In genomic region chr1:17440074-17440826, GRCh38 we compare ENCODE assay signal across 8 cellular contexts. TPM values are rescaled to one million over a fixed set of nuclear protein-coding genes. Genes with fewer than 3 reads are reported as not detected.
DNase-seq lines count a peak whose midpoint lies in the region; ATAC-seq and TF ChIP-seq lines count a peak whose summit lies in the region.

No MANE protein-coding gene starts in this region.

- H3K9ac ChIP-seq in SU-DHL-6 (ENCODE audit: low read length), result peak overlapping the region; percentile 51
- peak overlapping the region; percentile 65 for H3K9ac ChIP-seq in fibroblast of lung (ENCODE audit: insufficient read depth, low read length)

- H3K9me2 ChIP-seq in SU-DHL-6 (replicated peaks; ENCODE audit: insufficient read depth, low read length), result no peaks in the 10 kb centered on the region

- H3K27ac ChIP-seq in SU-DHL-6 (ENCODE audit: low read depth, low read length) (no peak overlapping the region), fibroblast of lung (ENCODE audit: insufficient read depth, low read length) (no peak overlapping the region)

- peaks cover 4% of the 10 kb centered on the region for H3K4me1 ChIP-seq in fibroblast of lung (ENCODE audit: control insufficient read depth, extremely low read depth, insufficient read depth, low read length)

- H3F3A ChIP-seq in SU-DHL-6 (ENCODE audit: insufficient read depth), result peaks cover 7% of the 10 kb centered on the region; the same call in 1 of the 2 replicates

- TF ChIP-seq POLR2A in GM18505 (IDR thresholded peaks at IDR 0.05; ENCODE audit: borderline replicate concordance, extremely low read depth, insufficient read depth, insufficient read length), result no peak

- H3K4me2 ChIP-seq in SU-DHL-6 (ENCODE audit: low read depth, low read length, poor library complexity, severe bottlenecking), result peak overlapping the region; percentile 69
- peak overlapping the region; percentile 90 for H3K4me2 ChIP-seq in fibroblast of lung (ENCODE audit: extremely low read depth, insufficient read depth, low read length)

- H3K27me3 ChIP-seq in SU-DHL-6 (ENCODE audit: low read length) (no peaks in the 10 kb centered on the region), fibroblast of lung (ENCODE audit: control insufficient read depth, insufficient read depth, low read length) (no peaks in the 10 kb centered on the region)

- no peaks in the 10 kb centered on the region for H3K9me3 ChIP-seq in SU-DHL-6 (ENCODE audit: insufficient read depth, low read length)
- no peaks in the 10 kb centered on the region for H3K9me3 ChIP-seq in fibroblast of lung (ENCODE audit: control insufficient read depth, insufficient read depth, low read depth, low read length)

- DNase-seq in fibroblast of lung (ENCODE audit: low read depth in 2 of 2) (peak in 1 of 2 donors; percentile 9), retina (peak; percentile 70), DMS79 (lab: John Stamatoyannopoulos, UW) (no peak), hypothalamus (lab: John Stamatoyannopoulos, UW) (no peak)

- H4K20me1 ChIP-seq in SU-DHL-6 (ENCODE audit: low read depth, low read length), result peaks cover 12% of the 10 kb centered on the region; the same call in 1 of the 2 replicates
- no peaks in the 10 kb centered on the region for H4K20me1 ChIP-seq in fibroblast of lung (ENCODE audit: control insufficient read depth, extremely low read depth, insufficient read depth, low read length)

- H3K4me3 ChIP-seq in SU-DHL-6 (ENCODE audit: insufficient read depth, low read length, poor library complexity, severe bottlenecking) (peak overlapping the region; percentile 46), fibroblast of lung (replicated peaks in 1 of 4; ENCODE audit: control extremely low read depth in 1 of 4, insufficient read depth in 1 of 4, low read depth in 3 of 4, low read length in 4 of 4) (peak overlapping the region; percentile 37 to 80 (median 58))

- H2AFZ ChIP-seq in SU-DHL-6 (ENCODE audit: low read depth, low read length, severe bottlenecking) (peak overlapping the region; percentile 72), fibroblast of lung (ENCODE audit: low read length) (peak overlapping the region; percentile 95)

- H3K79me2 ChIP-seq in SU-DHL-6 (ENCODE audit: insufficient read depth, low read length) (peaks cover 33% of the 10 kb centered on the region), fibroblast of lung (ENCODE audit: control insufficient read depth, insufficient read depth, low read length) (peaks cover 29% of the 10 kb centered on the region)

- H3K36me3 ChIP-seq in SU-DHL-6 (ENCODE audit: low read length) (peaks cover 4% of the 10 kb centered on the region; the same call in 1 of the 2 replicates), fibroblast of lung (ENCODE audit: control insufficient read depth, insufficient read depth, low read length) (no peaks in the 10 kb centered on the region)

- TF ChIP-seq CTCF in SU-DHL-6 (IDR thresholded peaks at IDR 0.05; ENCODE audit: insufficient read depth, low read length, poor library complexity, severe bottlenecking), result no peak
- TF ChIP-seq CTCF in fibroblast of lung (conservative IDR thresholded peaks at IDR 0.05 in 1 of 2, IDR thresholded peaks at IDR 0.05 in 1 of 2; ENCODE audit: low read depth in 1 of 2, low read length in 2 of 2), result no peak

- ATAC-seq in GM18505 (IDR thresholded peaks at IDR 0.05; ENCODE audit: unreplicated experiment), result peak; percentile 1
- ATAC-seq in HG03108 (IDR thresholded peaks at IDR 0.05; ENCODE audit: unreplicated experiment), result no peak
- ATAC-seq in GM21619 (IDR thresholded peaks at IDR 0.05; ENCODE audit: unreplicated experiment), result no peak

RNA-seq across cellular contexts. Expression of gene RCC2, which starts 0.8 kb away (rescaled TPM):
- total RNA-seq in fibroblast of lung, result 21.5 and 22.9 TPM in 2 replicates
- 23.6 and 35.6 TPM in 2 replicates for polyA plus RNA-seq in fibroblast of lung
- 21.3 and 31.8 TPM in 2 replicates for polyA plus RNA-seq in fibroblast of lung (2012)
- 38.8 and 50.6 TPM in 2 replicates for polyA minus RNA-seq in fibroblast of lung (ENCODE audit: low replicate concordance)
